22 cellular contexts compared by ENCODE assay signal in genomic region chr11:35862666-35863065, GRCh38.
DNase-seq lines count a peak whose midpoint lies in the region; ATAC-seq and TF ChIP-seq lines count a peak whose summit lies in the region.
"Had no signal": no experiment of that assay in that cellular context is flagged by ENCODE, and none has a peak within 500 bp of the region (broad histone marks: within the 10 kb centered on the region; RNA-seq: fewer than 3 reads in every experiment).

No MANE protein-coding gene starts in this region.

- no peak for ATAC-seq in mucosa of descending colon
- ATAC-seq: GM12878 had no signal

- H3K4me3 Mint-ChIP-seq in mesothelial cell of epicardium: no peak overlapping the region
- H3K4me3 Mint-ChIP-seq: CD14-positive monocyte; CD4-positive, alpha-beta memory T cell; CD4-positive, CD25-positive, alpha-beta regulatory T cell; CD8-positive, alpha-beta memory T cell had no signal

- no peak overlapping the region for H3K4me3 ChIP-seq in right atrium auricular region
- no peak overlapping the region for H3K4me3 ChIP-seq in left ventricle myocardium inferior
- no peak overlapping the region for H3K4me3 ChIP-seq in mucosa of descending colon
- H3K4me3 ChIP-seq: BLaER1, GM12878 had no signal

- no peak overlapping the region for H3K27ac ChIP-seq in right atrium auricular region
- H3K27ac ChIP-seq in left ventricle myocardium inferior (replicated peaks): no peak overlapping the region
- H3K27ac ChIP-seq: BLaER1 had no signal

- intact Hi-C loops in left ventricle myocardium inferior (cut with micrococcal nuclease): no loop called here
- intact Hi-C loops in mucosa of descending colon (cut with DNase I, micrococcal nuclease): no loop called here

- H3K4me1 ChIP-seq in right atrium auricular region: no peaks in the 10 kb centered on the region
- no peaks in the 10 kb centered on the region for H3K4me1 ChIP-seq in left ventricle myocardium inferior
- H3K4me1 ChIP-seq in mucosa of descending colon (ENCODE audit: low read depth): no peaks in the 10 kb centered on the region
- H3K4me1 ChIP-seq: BE2C, BLaER1 had no signal

- H3K27me3 ChIP-seq in right atrium auricular region (no peaks in the 10 kb centered on the region), left ventricle myocardium inferior (ENCODE audit: low read depth) (no peaks in the 10 kb centered on the region)
- H3K27me3 ChIP-seq: BE2C, BLaER1 had no signal

- H3K36me3 Mint-ChIP-seq in mesothelial cell of epicardium: peaks cover 2% of the 10 kb centered on the region
- H3K36me3 Mint-ChIP-seq: CD14-positive monocyte; CD4-positive, alpha-beta memory T cell; CD4-positive, CD25-positive, alpha-beta regulatory T cell; CD8-positive, alpha-beta memory T cell had no signal

- H3K27ac Mint-ChIP-seq in mesothelial cell of epicardium: peak overlapping the region; percentile 68
- H3K27ac Mint-ChIP-seq: CD4-positive, alpha-beta memory T cell; CD4-positive, CD25-positive, alpha-beta regulatory T cell; CD8-positive, alpha-beta memory T cell had no signal

- H3K4me1 Mint-ChIP-seq in mesothelial cell of epicardium: no peaks in the 10 kb centered on the region
- H3K4me1 Mint-ChIP-seq: CD14-positive monocyte; CD4-positive, alpha-beta memory T cell; CD4-positive, CD25-positive, alpha-beta regulatory T cell; CD8-positive, alpha-beta memory T cell had no signal

- H3K9me3 Mint-ChIP-seq in mesothelial cell of epicardium: peaks cover 8% of the 10 kb centered on the region

- TF ChIP-seq CTCF in right atrium auricular region (IDR thresholded peaks at IDR 0.05) (no peak), left ventricle myocardium inferior (IDR thresholded peaks at IDR 0.05; ENCODE audit: borderline replicate concordance) (no peak), mesothelial cell of epicardium (IDR thresholded peaks at IDR 0.05; ENCODE audit: unreplicated experiment) (no peak), mucosa of descending colon (IDR thresholded peaks at IDR 0.05) (no peak)

- no peaks in the 10 kb centered on the region for H3K27me3 Mint-ChIP-seq in mesothelial cell of epicardium (ENCODE audit: low read depth)

- no peaks in the 10 kb centered on the region for H3K36me3 ChIP-seq in right atrium auricular region
- H3K36me3 ChIP-seq in left ventricle myocardium inferior: no peaks in the 10 kb centered on the region
- no peaks in the 10 kb centered on the region for H3K36me3 ChIP-seq in mucosa of descending colon (ENCODE audit: low read depth)
- H3K36me3 ChIP-seq: BE2C, BLaER1 had no signal

- peaks cover 0 to 8% of the 10 kb centered on the region in 2 donors for H3K9me3 ChIP-seq in right atrium auricular region
- peaks cover 13% of the 10 kb centered on the region for H3K9me3 ChIP-seq in left ventricle myocardium inferior (replicated peaks)
- no peaks in the 10 kb centered on the region for H3K9me3 ChIP-seq in mucosa of descending colon
- H3K9me3 ChIP-seq: BE2C had no signal

- DNase-seq in right atrium auricular region (ENCODE audit: low spot score): peak; percentile 23
- no peak for DNase-seq in left ventricle myocardium inferior
- DNase-seq in mesothelial cell of epicardium (ENCODE audit: low spot score in 2 of 2, unreplicated experiment in 2 of 2): no peak
- DNase-seq in stimulated activated CD4-positive, alpha-beta T cell treated with anti-CD3 and anti-CD28 coated beads, Interleukin-4, amount 100 ng/mL, for 4 hours: no peak
- DNase-seq in mucosa of descending colon: no peak
- DNase-seq: 8988T; ACHN; BE2C; CD4-positive, alpha-beta memory T cell; CD4-positive, CD25-positive, alpha-beta regulatory T cell; CD8-positive, alpha-beta memory T cell; COR-L47; DMS 273 treated with DMSO at 0.1 percent for 48 hours; DMS153; DMS53; DMS79; DND-41; EL; GDM1 had no signal
